ENCODE assay signal across 20 cellular contexts in genomic region chr10:35933491-35933890, GRCh38.
"Had no signal": no experiment of that assay in that cellular context is flagged by ENCODE, and none has a peak within 500 bp of the region (broad histone marks: within the 10 kb centered on the region; RNA-seq: fewer than 3 reads in every experiment).

No MANE protein-coding gene starts in this region.

- H3K9me3 ChIP-seq: SK-N-SH had no signal

- DNase-seq: Kasumi-1, MM.1S, NCI-H1436, NCI-H187, NCI-H2029, NCI-H2081 treated with DMSO at 0.1 percent for 48 hours, NCI-H2171, NCI-H226, NCI-H446, NCI-H510A, NCI-H524 treated with DMSO at 0.1 percent for 48 hours, NCI-H774, Right ventricle myocardium superior, RPMI8226, SIG-M5, SK-N-SH, SW 1271 had no signal

- H3K4me3 ChIP-seq: K562 had no signal

- FAIRE-seq: K562, RCC 7860 had no signal

- H3K27ac ChIP-seq: KMS-11 had no signal

- H3K4me2 ChIP-seq: KMS-11, SK-N-SH had no signal

- H3K9ac ChIP-seq: KMS-11, SK-N-SH had no signal

- ATAC-seq: K562 had no signal

- H3K9me2 ChIP-seq: SK-N-SH had no signal
